ENCODE assay signal across 27 cellular contexts in the genomic region with DNA sequence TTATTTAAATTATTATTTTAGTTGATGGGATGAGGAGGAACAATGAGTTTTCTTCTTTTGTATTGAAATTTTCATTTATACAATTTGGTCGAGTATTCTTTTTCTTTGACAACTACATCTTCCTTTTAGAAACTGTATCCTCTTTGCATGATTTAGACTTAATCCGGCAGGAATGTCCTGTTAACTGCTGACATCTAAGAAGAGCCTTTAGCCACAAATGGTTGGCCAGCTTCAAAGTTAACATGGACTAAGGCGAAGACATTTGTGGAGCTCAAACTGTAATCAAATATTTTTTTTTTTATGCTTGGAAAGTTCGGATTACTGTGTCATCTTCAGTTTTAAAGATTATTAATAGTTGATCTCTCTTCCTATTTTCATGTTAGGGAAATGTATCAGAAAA.
"Had no signal": no experiment of that assay in that cellular context is flagged by ENCODE, and none has a peak within 500 bp of the region (broad histone marks: within the 10 kb centered on the region; RNA-seq: fewer than 3 reads in every experiment).

No MANE protein-coding gene starts in this region.

- H3K4me1 Mint-ChIP-seq: activated T-helper 17 cell treated with anti-CD3 and anti-CD28 coated beads, Interleukin-2, amount 50 U/mL, for 72 hours; endodermal cell; WTC11 had no signal

- H3K4me1 ChIP-seq: adrenal gland, body of pancreas, colonic mucosa, gastroesophageal sphincter had no signal

- H3K27me3 Mint-ChIP-seq: activated CD8-positive, alpha-beta T cell treated with anti-CD3 and anti-CD28 coated beads for 36 hours; activated naive CD8-positive, alpha-beta T cell; activated T-helper 17 cell treated with anti-CD3 and anti-CD28 coated beads, Interleukin-2, amount 50 U/mL, for 72 hours; dendritic cell treated with granulocyte-macrophage colony-stimulating factor and Interleukin-4, amounts not matched to agents 40 ng/mL and 50 ng/mL, for 4 days had no signal

- H3K4me3 ChIP-seq: adrenal gland, body of pancreas, colonic mucosa, dorsolateral prefrontal cortex, gastroesophageal sphincter had no signal

- H3K27me3 ChIP-seq: adrenal gland, body of pancreas, colonic mucosa, dorsolateral prefrontal cortex, gastroesophageal sphincter had no signal

- H3K27ac Mint-ChIP-seq: activated CD8-positive, alpha-beta T cell treated with anti-CD3 and anti-CD28 coated beads for 36 hours; activated naive CD8-positive, alpha-beta T cell; activated T-helper 17 cell treated with anti-CD3 and anti-CD28 coated beads, Interleukin-2, amount 50 U/mL, for 72 hours; dendritic cell treated with granulocyte-macrophage colony-stimulating factor and Interleukin-4, amounts not matched to agents 40 ng/mL and 50 ng/mL, for 4 days; endodermal cell; WTC11 had no signal

- DNase-seq: activated CD4-positive, alpha-beta T cell treated with anti-CD3 and anti-CD28 coated beads for 1 hour; activated CD4-positive, alpha-beta T cell treated with anti-CD3 and anti-CD28 coated beads for 4 hours; activated CD4-positive, alpha-beta T cell treated with anti-CD3 and anti-CD28 coated beads, Interleukin-2, amount 50 U/mL, for 1 hour; activated CD4-positive, alpha-beta T cell treated with anti-CD3 and anti-CD28 coated beads, Interleukin-2, amount 50 U/mL, for 48 hours; activated CD8-positive, alpha-beta memory T cell treated with anti-CD3 and anti-CD28 coated beads for 24 hours; activated CD8-positive, alpha-beta T cell treated with anti-CD3 and anti-CD28 coated beads for 36 hours; activated effector memory CD4-positive, alpha-beta T cell treated with Interleukin-2 at 50 U/mL for 16 hours; activated gamma-delta T cell treated with Interleukin-2 at 50 U/mL for 16 hours; activated naive CD4-positive, alpha-beta T cell treated with anti-CD3 and anti-CD28 coated beads, Interleukin-2, amount 50 U/mL, for 16 hours; activated naive CD4-positive, alpha-beta T cell treated with Interleukin-2 at 50 U/mL for 16 hours; activated T-cell treated with anti-CD3 and anti-CD28 coated beads, Interleukin-2, amount 50 U/mL, for 4 hours; adrenal gland; amygdala; aorta; body of pancreas; caudate nucleus; colonic mucosa; dorsolateral prefrontal cortex; effector memory CD4-positive, alpha-beta T cell; endodermal cell; foreskin melanocyte; T-helper 2 cell had no signal

- H3K36me3 ChIP-seq: colonic mucosa had no signal

- H3K9me3 Mint-ChIP-seq: dendritic cell treated with granulocyte-macrophage colony-stimulating factor and Interleukin-4, amounts not matched to agents 40 ng/mL and 50 ng/mL, for 4 days; endodermal cell; WTC11 had no signal

- H3K4me3 Mint-ChIP-seq: activated CD8-positive, alpha-beta T cell treated with anti-CD3 and anti-CD28 coated beads for 36 hours; activated naive CD8-positive, alpha-beta T cell; activated T-cell treated with anti-CD3 and anti-CD28 coated beads, Interleukin-2, amount 50 U/mL, for 4 hours; activated T-helper 17 cell treated with anti-CD3 and anti-CD28 coated beads, Interleukin-2, amount 50 U/mL, for 72 hours; dendritic cell treated with granulocyte-macrophage colony-stimulating factor and Interleukin-4, amounts not matched to agents 40 ng/mL and 50 ng/mL, for 4 days; endodermal cell; WTC11 had no signal

- H3K27ac ChIP-seq: adrenal gland, body of pancreas, colonic mucosa, dorsolateral prefrontal cortex, gastroesophageal sphincter had no signal

- H3K9me3 ChIP-seq: adrenal gland, body of pancreas, colonic mucosa, gastroesophageal sphincter had no signal
